ENCODE assay signal across 9 cellular contexts in the genomic region with DNA sequence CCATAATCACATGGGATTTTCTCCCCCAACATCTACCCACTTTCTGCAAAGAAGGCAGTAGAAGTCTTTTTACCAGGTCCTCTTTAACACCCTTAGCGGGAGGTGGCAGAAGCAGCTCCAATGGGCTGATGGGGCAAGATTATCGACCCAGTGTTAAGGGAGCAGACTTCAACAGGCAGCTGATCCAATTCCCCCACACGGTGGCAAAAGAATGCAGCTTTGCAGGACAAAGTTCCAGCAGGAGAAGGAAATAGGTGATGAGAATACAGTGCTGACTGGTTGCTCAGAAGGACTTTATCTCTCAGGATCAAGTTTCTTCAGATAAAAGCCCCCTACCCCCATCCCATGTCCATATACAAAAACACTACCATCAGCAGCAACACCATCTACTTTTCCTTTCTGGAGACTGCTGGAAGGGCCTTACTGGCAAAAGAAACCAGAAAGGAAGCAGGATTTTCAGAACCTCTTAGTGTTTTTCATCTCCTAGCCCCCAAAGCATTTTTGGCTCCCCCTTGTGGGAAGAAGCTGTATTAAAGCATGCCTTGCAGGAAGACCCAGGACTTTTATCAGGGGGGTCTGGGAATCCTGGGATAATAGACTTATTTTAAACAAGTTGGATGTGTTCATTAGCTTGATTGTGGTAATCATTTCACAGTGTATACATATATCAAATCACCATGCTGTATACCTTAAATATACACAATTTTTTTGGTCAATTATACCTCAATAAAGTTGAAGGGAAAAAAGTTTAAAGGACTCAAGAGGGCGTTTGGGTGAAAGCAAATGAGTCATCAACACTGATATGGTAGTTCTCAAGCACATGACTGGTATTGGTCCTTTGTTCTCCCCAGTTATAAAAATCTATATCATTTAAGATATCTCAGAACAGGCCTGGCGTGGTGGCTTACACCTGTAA.
A peak's percentile ranks its signal among the peaks of the same experiment; 100 is the strongest.
DNase-seq lines count a peak whose midpoint lies in the region; ATAC-seq and TF ChIP-seq lines count a peak whose summit lies in the region.
"Had no signal": no experiment of that assay in that cellular context is flagged by ENCODE, and none has a peak within 500 bp of the region (broad histone marks: within the 10 kb centered on the region; RNA-seq: fewer than 3 reads in every experiment).

No MANE protein-coding gene starts in this region.

- no peak overlapping the region for H3K27ac ChIP-seq in KMS-11

- H3K79me2 ChIP-seq in KMS-11 (ENCODE audit: insufficient read depth, low read depth) = no peaks in the 10 kb centered on the region

- H3K9ac ChIP-seq in KMS-11 = no peak overlapping the region

- no peak for ATAC-seq in GM18858 (IDR thresholded peaks at IDR 0.05; ENCODE audit: unreplicated experiment)
- no peak for ATAC-seq in HG03432 (IDR thresholded peaks at IDR 0.05; ENCODE audit: unreplicated experiment)
- ATAC-seq: stimulated activated effector memory CD8-positive, alpha-beta T cell treated with anti-CD3 and anti-CD28 coated beads, Interleukin-12 subunit alpha, Interleukin-12 subunit beta, amount 100 ng/mL, for 72 hours had no signal

- H3K4me1 ChIP-seq in KMS-11 (ENCODE audit: low read depth, poor library complexity, severe bottlenecking) = no peaks in the 10 kb centered on the region

- no peak overlapping the region for H3K4me2 ChIP-seq in KMS-11

- no peak overlapping the region for H2AFZ ChIP-seq in KMS-11 (ENCODE audit: low read depth)

- peak; percentile 0 for DNase-seq in NK-92 treated with Interleukin-12 subunit alpha and Interleukin-12 subunit beta, amount 100 ng/mL, for 24 hours (lab: John Stamatoyannopoulos, UW)
- DNase-seq in NK-92 (lab: John Stamatoyannopoulos, UW; ENCODE audit: unreplicated experiment) (no peak), glomerular endothelial cell (ENCODE audit: extremely low read depth, low read depth, low spot score) (peak; percentile 2)
- peak; percentile 7 to 14 for DNase-seq in activated CD4-positive, alpha-beta T cell treated with anti-CD3 and anti-CD28 coated beads, Interleukin-2, amount 50 U/mL, for 48 hours
- DNase-seq in stimulated activated CD4-positive, alpha-beta T cell treated with anti-CD3 and anti-CD28 coated beads, Interleukin-15, amount 100 ng/mL, for 24 hours = peak; percentile 36

- H4K20me1 ChIP-seq in KMS-11 (ENCODE audit: insufficient read depth) = no peaks in the 10 kb centered on the region

- H3K36me3 ChIP-seq in KMS-11 (ENCODE audit: insufficient read depth) = no peaks in the 10 kb centered on the region

- no peaks in the 10 kb centered on the region for H3K27me3 ChIP-seq in KMS-11 (ENCODE audit: insufficient read depth, low read depth)

- TF ChIP-seq CTCF in KMS-11 (conservative IDR thresholded peaks at IDR 0.05; ENCODE audit: low read depth, low read length) = peak; percentile 66

- H3K4me3 ChIP-seq in KMS-11 (IDR thresholded peaks at IDR 0.05; ENCODE audit: insufficient read depth, low read depth, low read length) = no peak overlapping the region
